Comparison of ENCODE assay signal across 8 cellular contexts in genomic region chr16:83954577-83955016, GRCh38. TPM values are rescaled to one million over a fixed set of nuclear protein-coding genes. Genes with fewer than 3 reads are reported as not detected.
DNase-seq lines count a peak whose midpoint lies in the region; ATAC-seq and TF ChIP-seq lines count a peak whose summit lies in the region.

No MANE protein-coding gene starts in this region.

- peak overlapping the region; percentile 95 for H3K4me2 ChIP-seq in parathyroid adenoma (ENCODE audit: low read length)

- H3K9ac ChIP-seq in parathyroid adenoma, result no peak overlapping the region

- ATAC-seq in GM19467 (IDR thresholded peaks at IDR 0.05; ENCODE audit: unreplicated experiment), result no peak
- no peak for ATAC-seq in omental fat pad (ENCODE audit: low FRiP score)

- peaks cover 13% of the 10 kb centered on the region for H3K4me1 ChIP-seq in parathyroid adenoma

- no peaks in the 10 kb centered on the region for H3K27me3 ChIP-seq in parathyroid adenoma (ENCODE audit: control insufficient read depth, insufficient read depth, low read length)

- DNase-seq in ELF-1 (ENCODE audit: low read depth, low spot score), result peak; percentile 65
- peak; percentile 16 for DNase-seq in RPMI8226
- peak; percentile 56 for DNase-seq in fibroblast of pulmonary artery (ENCODE audit: low read depth)
- DNase-seq in NCI-H774 (lab: John Stamatoyannopoulos, UW), result no peak
- no peak for DNase-seq in omental fat pad (ENCODE audit: low spot score)
- no peak for DNase-seq in GDM1 (lab: John Stamatoyannopoulos, UW)

- no peak overlapping the region for H3K27ac ChIP-seq in parathyroid adenoma

- H3K4me3 ChIP-seq in fibroblast of pulmonary artery (replicated peaks; ENCODE audit: low read depth, low read length) (peak overlapping the region; percentile 69), parathyroid adenoma (ENCODE audit: low read depth, low read length) (no peak overlapping the region)

- no peaks in the 10 kb centered on the region for H3K79me2 ChIP-seq in parathyroid adenoma

- TF ChIP-seq CTCF in fibroblast of pulmonary artery (IDR thresholded peaks at IDR 0.05; ENCODE audit: low read length, missing control alignments) (no peak), parathyroid adenoma (IDR thresholded peaks at IDR 0.05) (no peak), omental fat pad (IDR thresholded peaks at IDR 0.05) (no peak)

- H3K9me3 ChIP-seq in parathyroid adenoma (ENCODE audit: control insufficient read depth, low read length), result no peaks in the 10 kb centered on the region

- H3K36me3 ChIP-seq in parathyroid adenoma (ENCODE audit: control insufficient read depth, insufficient read depth, low read length), result no peaks in the 10 kb centered on the region

- H2AFZ ChIP-seq in parathyroid adenoma, result no peak overlapping the region

RNA-seq across cellular contexts. Expression of gene OSGIN1, which starts 1.6 kb away (rescaled TPM):
- total RNA-seq in omental fat pad, result 10 to 100 TPM in 3 of 4 donors, 1 to 10 TPM in 1; 5.9 to 15.7 (median 13.3) TPM

RNA-seq across cellular contexts. Expression of gene NECAB2, which starts 13.4 kb away (rescaled TPM):
- total RNA-seq in omental fat pad, result under 1 TPM in 1 of 4 donors, not detected in 3; 0.65 TPM

RNA-seq across cellular contexts. Expression of gene MLYCD, which starts 55.7 kb away (rescaled TPM):
- 10 to 100 TPM in 2 of 4 donors, 1 to 10 TPM in 2; 8.4 to 17.8 (median 10.6) TPM for total RNA-seq in omental fat pad

Comparison
In these comparisons a context has a peak if more than half of its experiments do, and no peak if none do; other contexts are left out.
1. DNase-seq: peak in ELF-1 (single experiment), RPMI8226 (single experiment) and fibroblast of pulmonary artery (single experiment); none in NCI-H774 (single experiment), omental fat pad (single experiment) and GDM1 (single experiment).